In genomic region chr4:147310312-147310711, GRCh38 we compare ENCODE assay signal across 1 cellular context.
TF ChIP-seq lines count a peak whose summit lies in the region.

No MANE protein-coding gene starts in this region.

TF ChIP-seq in IMR-90, 13 proteins besides CTCF, POLR2A, EP300 and RAD21 (continued from another document):
- TF ChIP-seq, protein P1, sequence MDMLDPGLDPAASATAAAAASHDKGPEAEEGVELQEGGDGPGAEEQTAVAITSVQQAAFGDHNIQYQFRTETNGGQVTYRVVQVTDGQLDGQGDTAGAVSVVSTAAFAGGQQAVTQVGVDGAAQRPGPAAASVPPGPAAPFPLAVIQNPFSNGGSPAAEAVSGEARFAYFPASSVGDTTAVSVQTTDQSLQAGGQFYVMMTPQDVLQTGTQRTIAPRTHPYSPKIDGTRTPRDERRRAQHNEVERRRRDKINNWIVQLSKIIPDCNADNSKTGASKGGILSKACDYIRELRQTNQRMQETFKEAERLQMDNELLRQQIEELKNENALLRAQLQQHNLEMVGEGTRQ (IDR thresholded peaks at IDR 0.05; ENCODE audit: low read depth, low read length), result no peak
- no peak for TF ChIP-seq CHD1 (IDR thresholded peaks at IDR 0.05; ENCODE audit: low read depth, low read length)
- no peak for TF ChIP-seq ELK1 (IDR thresholded peaks at IDR 0.05; ENCODE audit: borderline replicate concordance, low read depth, low read length)
- no peak for TF ChIP-seq NFE2L2 (IDR thresholded peaks at IDR 0.05; ENCODE audit: low read depth, low read length)
- TF ChIP-seq MAFK (IDR thresholded peaks at IDR 0.05; ENCODE audit: low read depth, low read length), result no peak
- no peak for TF ChIP-seq MAZ (IDR thresholded peaks at IDR 0.05; ENCODE audit: borderline replicate concordance, low read depth, low read length)
TF ChIP-seq in IMR-90: peak in this region for 0.
